8 cellular contexts compared by ENCODE assay signal in genomic region chr1:12142891-12143630, GRCh38. TPM values are rescaled to one million over a fixed set of nuclear protein-coding genes. Genes with fewer than 3 reads are reported as not detected.
DNase-seq lines count a peak whose midpoint lies in the region; ATAC-seq and TF ChIP-seq lines count a peak whose summit lies in the region.

No MANE protein-coding gene starts in this region.

- no peak overlapping the region for H3K4me3 ChIP-seq in CD4-positive, CD25-positive, alpha-beta regulatory T cell (ENCODE audit: low read depth, low read length)
- H3K4me3 ChIP-seq in dorsolateral prefrontal cortex (no peak overlapping the region), neuronal stem cell (ENCODE audit: low read length in 2 of 2) (no peak overlapping the region)

- no peak for TF ChIP-seq CTCF in dorsolateral prefrontal cortex (IDR thresholded peaks at IDR 0.05 in 54 of 56, conservative IDR thresholded peaks at IDR 0.05 in 2 of 56; ENCODE audit: low read depth in 1 of 56, partially characterized antibody in 56 of 56)

- H4K8ac ChIP-seq in neuronal stem cell (ENCODE audit: low read depth, low read length), result no peak overlapping the region

- WGBS in neuronal stem cell (ENCODE audit: extremely low coverage in 2 of 2, insufficient read length in 2 of 2, insufficient replicate concordance in 1 of 2), 2 donors, result no CpG with 5 or more reads among the region's 21 CpGs

- no peak for DNase-seq in CD4-positive, CD25-positive, alpha-beta regulatory T cell
- DNase-seq in NOMO-1 treated with dmso at 0.1 percent for 144 hours (lab: John Stamatoyannopoulos, UW; ENCODE audit: unreplicated experiment) (peak; percentile 38), dorsolateral prefrontal cortex (peak in 3 of 10 donors; percentile 22 to 50 (median 47)), neuronal stem cell (ENCODE audit: low spot score) (no peak), left lobe of liver (ENCODE audit: low spot score) (no peak), NCI-H1092 treated with DMSO at 0.1 percent for 48 hours (lab: John Stamatoyannopoulos, UW) (no peak)
- DNase-seq in central memory CD4-positive, alpha-beta T cell, result no peak

- H3K4me3 Mint-ChIP-seq in CD4-positive, CD25-positive, alpha-beta regulatory T cell, result peak overlapping the region in 2 of 4 donors; percentile 46 to 76

- H3K27me3 Mint-ChIP-seq in CD4-positive, CD25-positive, alpha-beta regulatory T cell, result no peaks in the 10 kb centered on the region

- peak overlapping the region; percentile 24 for H2BK12ac ChIP-seq in neuronal stem cell (ENCODE audit: low read length)

- H3K4ac ChIP-seq in neuronal stem cell (ENCODE audit: low read length), result no peak overlapping the region

- no peak overlapping the region for H3K9ac ChIP-seq in neuronal stem cell (ENCODE audit: low read depth, low read length, poor library complexity)

- H4K91ac ChIP-seq in neuronal stem cell (ENCODE audit: low read depth, low read length, poor library complexity), result no peak overlapping the region

- peak overlapping the region; percentile 79 for H2BK15ac ChIP-seq in neuronal stem cell (ENCODE audit: low read length)

- H3K23ac ChIP-seq in neuronal stem cell (ENCODE audit: low read depth, low read length, poor library complexity), result no peak overlapping the region

- no peaks in the 10 kb centered on the region for H3K79me1 ChIP-seq in neuronal stem cell (ENCODE audit: low read depth, low read length)

- peak overlapping the region; percentile 71 for H2AFZ ChIP-seq in neuronal stem cell (ENCODE audit: low read length)

- H3K4me2 ChIP-seq in neuronal stem cell (ENCODE audit: insufficient read depth, low read length, poor library complexity, severe bottlenecking), result no peak overlapping the region

- no peaks in the 10 kb centered on the region for H3K36me3 ChIP-seq in CD4-positive, CD25-positive, alpha-beta regulatory T cell (ENCODE audit: control insufficient read depth, insufficient read depth, low read length)
- no peaks in the 10 kb centered on the region for H3K36me3 ChIP-seq in neuronal stem cell (replicated peaks in 1 of 2; ENCODE audit: control insufficient read depth in 2 of 2, insufficient read depth in 2 of 2, low read length in 2 of 2)

- peak overlapping the region; percentile 65 for H3K27ac ChIP-seq in CD4-positive, CD25-positive, alpha-beta regulatory T cell (ENCODE audit: insufficient read depth, low read length, poor library complexity, severe bottlenecking)
- H3K27ac ChIP-seq in dorsolateral prefrontal cortex (peak overlapping the region in 42 of 59 donors; percentile 9 to 81 (median 61)), neuronal stem cell (replicated peaks; ENCODE audit: low read length) (no peak overlapping the region)

- intact Hi-C loops in dorsolateral prefrontal cortex (cut with DNase I), result no loop called here

- peak overlapping the region; percentile 90 for H3K18ac ChIP-seq in neuronal stem cell (ENCODE audit: low read length)

- no peaks in the 10 kb centered on the region for H3K9me3 Mint-ChIP-seq in CD4-positive, CD25-positive, alpha-beta regulatory T cell

- H3K4me1 ChIP-seq in CD4-positive, CD25-positive, alpha-beta regulatory T cell (ENCODE audit: control insufficient read depth, insufficient read depth, low read length, poor library complexity, severe bottlenecking), result peaks cover 54% of the 10 kb centered on the region
- peaks cover 9 to 18% of the 10 kb centered on the region in 2 donors for H3K4me1 ChIP-seq in neuronal stem cell (ENCODE audit: control insufficient read depth in 2 of 2, insufficient read depth in 1 of 2, low read depth in 1 of 2, low read length in 2 of 2)

- ATAC-seq in CD4-positive, CD25-positive, alpha-beta regulatory T cell (ENCODE audit: low read depth in 2 of 2), result peak in 1 of 2 donors; percentile 26
- ATAC-seq in GM21447 (IDR thresholded peaks at IDR 0.05; ENCODE audit: unreplicated experiment) (no peak), left lobe of liver (no peak)

- H3K36me3 Mint-ChIP-seq in CD4-positive, CD25-positive, alpha-beta regulatory T cell, result no peaks in the 10 kb centered on the region

- peaks cover 11 to 66% (median 37%) of the 10 kb centered on the region in 4 donors for H3K4me1 Mint-ChIP-seq in CD4-positive, CD25-positive, alpha-beta regulatory T cell

- no peaks in the 10 kb centered on the region for H3K9me3 ChIP-seq in CD4-positive, CD25-positive, alpha-beta regulatory T cell (ENCODE audit: control insufficient read depth in 2 of 2, low read length in 2 of 2)
- H3K9me3 ChIP-seq in neuronal stem cell (replicated peaks in 1 of 2; ENCODE audit: control insufficient read depth in 2 of 2, insufficient read depth in 1 of 2, low read depth in 1 of 2, low read length in 2 of 2), result no peaks in the 10 kb centered on the region

- H2BK120ac ChIP-seq in neuronal stem cell (ENCODE audit: low read depth, low read length), result peak overlapping the region; percentile 95

- peak overlapping the region; percentile 82 to 96 (median 92) for H3K27ac Mint-ChIP-seq in CD4-positive, CD25-positive, alpha-beta regulatory T cell

- no peaks in the 10 kb centered on the region for H3K27me3 ChIP-seq in CD4-positive, CD25-positive, alpha-beta regulatory T cell (ENCODE audit: control insufficient read depth, insufficient read depth, low read length)
- no peaks in the 10 kb centered on the region for H3K27me3 ChIP-seq in dorsolateral prefrontal cortex
- H3K27me3 ChIP-seq in neuronal stem cell (ENCODE audit: control insufficient read depth in 3 of 3, insufficient read depth in 3 of 3, low read depth in 1 of 3, low read length in 3 of 3), result peaks cover 0 to 26% (median 2%) of the 10 kb centered on the region in 3 experiments

- H2AK5ac ChIP-seq in neuronal stem cell (ENCODE audit: low read depth, low read length), result peak overlapping the region; percentile 60

- H3K14ac ChIP-seq in neuronal stem cell (ENCODE audit: low read length), result no peak overlapping the region

- H2BK5ac ChIP-seq in neuronal stem cell (ENCODE audit: low read length), result peak overlapping the region; percentile 91

RNA-seq across cellular contexts. Expression of gene TNFRSF1B, which starts 23.7 kb away (rescaled TPM):
- total RNA-seq in CD4-positive, CD25-positive, alpha-beta regulatory T cell, result 252 TPM
- 100 to 1,000 TPM; 347 to 450 (median 421) TPM for polyA plus RNA-seq in CD4-positive, CD25-positive, alpha-beta regulatory T cell
- total RNA-seq in dorsolateral prefrontal cortex, result 10 to 100 TPM in 84 of 120 experiments, 1 to 10 TPM in 36; 4.0 to 43.8 (median 13.0) TPM
- 0.73 TPM for polyA plus RNA-seq in neuronal stem cell (2013, experiment 1 of 2)
- polyA plus RNA-seq in neuronal stem cell (2013, experiment 2 of 2), result 0.68 TPM
- total RNA-seq in left lobe of liver, result 16.8 TPM
